Comparison of ENCODE assay signal across 1 cellular context in genomic region chr5:91224459-91224858, GRCh38.
TF ChIP-seq lines count a peak whose summit lies in the region.

No MANE protein-coding gene starts in this region.

TF ChIP-seq in SK-N-SH, 30 proteins besides CTCF, POLR2A, EP300 and RAD21:
- TF ChIP-seq PBX3 (IDR thresholded peaks at IDR 0.05) (peak; percentile 23; the same call in 1 of the 2 replicates), TEAD4 (IDR thresholded peaks at IDR 0.05; ENCODE audit: borderline replicate concordance, insufficient read depth) (no peak), JUND (IDR thresholded peaks at IDR 0.05) (0 out of 2 replicates have a peak, but pooled peaks have one; percentile 24)
